In genomic region chr9:136311433-136312375, GRCh38 we compare ENCODE assay signal across 10 cellular contexts. TPM values are rescaled to one million over a fixed set of nuclear protein-coding genes. Genes with fewer than 3 reads are reported as not detected.
DNase-seq lines count a peak whose midpoint lies in the region; ATAC-seq lines count a peak whose summit lies in the region.
"Had no signal": no experiment of that assay in that cellular context is flagged by ENCODE, and none has a peak within 500 bp of the region (broad histone marks: within the 10 kb centered on the region; RNA-seq: fewer than 3 reads in every experiment).

No MANE protein-coding gene starts in this region.

- H3K27me3 ChIP-seq in endocrine pancreas (ENCODE audit: control insufficient read depth, insufficient read depth, low read length): no peaks in the 10 kb centered on the region
- no peaks in the 10 kb centered on the region for H3K27me3 ChIP-seq in CD4-positive, alpha-beta memory T cell (ENCODE audit: insufficient read depth, low read length)
- H3K27me3 ChIP-seq: pancreas had no signal

- peaks cover 0 to 7% (median 3%) of the 10 kb centered on the region in 4 donors for H3K4me1 Mint-ChIP-seq in CD4-positive, alpha-beta memory T cell

- peak overlapping the region; percentile 25 for H3K4me3 ChIP-seq in endocrine pancreas (ENCODE audit: control insufficient read depth, insufficient read depth, low read length)
- H3K4me3 ChIP-seq in CD4-positive, alpha-beta memory T cell (ENCODE audit: low read length in 2 of 2): no peak overlapping the region
- H3K4me3 ChIP-seq: dorsolateral prefrontal cortex, pancreas had no signal

- no peak for ATAC-seq in GM19328 (IDR thresholded peaks at IDR 0.05; ENCODE audit: unreplicated experiment)

- peaks cover 0 to 9% (median 2%) of the 10 kb centered on the region in 8 donors for H3K9me3 Mint-ChIP-seq in CD4-positive, alpha-beta memory T cell

- no peak overlapping the region for H3K27ac ChIP-seq in CD4-positive, alpha-beta memory T cell (ENCODE audit: low read depth, low read length)
- H3K27ac ChIP-seq: dorsolateral prefrontal cortex, pancreas had no signal

- H3K9ac ChIP-seq in endocrine pancreas (ENCODE audit: control insufficient read depth, insufficient read depth, low read length): peak overlapping the region; percentile 80

- H3K27ac Mint-ChIP-seq in CD4-positive, alpha-beta memory T cell: no peak overlapping the region

- DNase-seq in COLO668 (lab: John Stamatoyannopoulos, UW; ENCODE audit: unreplicated experiment) (peak; percentile 87), HPDE6-E6E7 (ENCODE audit: extremely low spot score) (peak; percentile 54), NCI-H748 (lab: John Stamatoyannopoulos, UW; ENCODE audit: unreplicated experiment) (peak; percentile 88), NCI-H1048 (lab: John Stamatoyannopoulos, UW) (no peak)
- DNase-seq in CD4-positive, alpha-beta memory T cell: no peak
- DNase-seq in activated T-cell treated with anti-CD3 and anti-CD28 coated beads, Interleukin-2, amount 50 U/mL, for 1 hour: no peak

- no peaks in the 10 kb centered on the region for H3K27me3 Mint-ChIP-seq in CD4-positive, alpha-beta memory T cell

- H3K36me3 ChIP-seq in endocrine pancreas (ENCODE audit: control insufficient read depth, insufficient read depth, low read length): no peaks in the 10 kb centered on the region
- no peaks in the 10 kb centered on the region for H3K36me3 ChIP-seq in CD4-positive, alpha-beta memory T cell (ENCODE audit: insufficient read depth, low read length)
- H3K36me3 ChIP-seq: pancreas had no signal

- H3K4me1 ChIP-seq in endocrine pancreas (ENCODE audit: control insufficient read depth, insufficient read depth, low read length): peaks cover 6% of the 10 kb centered on the region
- H3K4me1 ChIP-seq in CD4-positive, alpha-beta memory T cell (ENCODE audit: insufficient read depth, low read length): peaks cover 5% of the 10 kb centered on the region
- H3K4me1 ChIP-seq: pancreas had no signal

- H3K4me3 Mint-ChIP-seq in CD4-positive, alpha-beta memory T cell: no peak overlapping the region

- CTCF ChIA-PET in CD4-positive, alpha-beta memory T cell (lab: Charles Lee; ENCODE audit: partially characterized antibody): interaction anchor here (1.1 kb wide), 1 partner anchor 89 kb away, joined by 4 read pairs; no protein-coding TSS in a partner anchor

- no peaks in the 10 kb centered on the region for H3K36me3 Mint-ChIP-seq in CD4-positive, alpha-beta memory T cell

- no peaks in the 10 kb centered on the region for H3K9me3 ChIP-seq in endocrine pancreas (ENCODE audit: control insufficient read depth, low read length)
- H3K9me3 ChIP-seq in CD4-positive, alpha-beta memory T cell (ENCODE audit: control insufficient read depth in 1 of 2, low read length in 2 of 2): no peaks in the 10 kb centered on the region
- H3K9me3 ChIP-seq: pancreas had no signal

- intact Hi-C loops in CD4-positive, alpha-beta memory T cell (cut with micrococcal nuclease): no loop called here

- POLR2A ChIA-PET in CD4-positive, alpha-beta memory T cell (lab: Charles Lee; ENCODE audit: partially characterized antibody): no interaction called here

RNA-seq across cellular contexts. Expression of gene CCDC187, which starts 7.8 kb away (rescaled TPM):
- not detected for total RNA-seq in CD4-positive, alpha-beta memory T cell
- polyA plus RNA-seq in CD4-positive, alpha-beta memory T cell: not detected

RNA-seq across cellular contexts. Expression of gene GPSM1, which starts 15.6 kb away (rescaled TPM):
- 1 to 10 TPM; 7.6 to 8.1 TPM for total RNA-seq in CD4-positive, alpha-beta memory T cell
- polyA plus RNA-seq in CD4-positive, alpha-beta memory T cell: 1 to 10 TPM in 1 of 2 donors, under 1 TPM in 1; 0.78 to 1.6 TPM

RNA-seq across cellular contexts. Expression of gene DNLZ, which starts 51.8 kb away (rescaled TPM):
- total RNA-seq in CD4-positive, alpha-beta memory T cell: 10 to 100 TPM; 26.0 to 32.3 TPM
- 10 to 100 TPM; 71.3 to 86.1 TPM for polyA plus RNA-seq in CD4-positive, alpha-beta memory T cell

Comparison
In these comparisons a context has a peak if more than half of its experiments do, and no peak if none do; other contexts are left out.
1. DNase-seq: peak in COLO668 (single experiment), HPDE6-E6E7 (single experiment) and NCI-H748 (single experiment); none in NCI-H1048 (single experiment), CD4-positive, alpha-beta memory T cell (0 of 5) and activated T-cell treated with anti-CD3 and anti-CD28 coated beads, Interleukin-2, amount 50 U/mL, for 1 hour (single experiment).